ENCODE assay signal across 8 cellular contexts in genomic region chr7:36440880-36441279, GRCh38. TPM values are rescaled to one million over a fixed set of nuclear protein-coding genes. Genes with fewer than 3 reads are reported as not detected.
DNase-seq lines count a peak whose midpoint lies in the region; ATAC-seq and TF ChIP-seq lines count a peak whose summit lies in the region.

No MANE protein-coding gene starts in this region.

- no peak overlapping the region for H4K91ac ChIP-seq in H9 (ENCODE audit: insufficient read length, low read depth, low read length)

- H3K79me1 ChIP-seq in H9 (ENCODE audit: insufficient read depth, low read depth, low read length, poor library complexity, severe bottlenecking): no peaks in the 10 kb centered on the region

- H2BK120ac ChIP-seq in H9 (ENCODE audit: low read depth, low read length, poor library complexity, severe bottlenecking): no peak overlapping the region

- no peaks in the 10 kb centered on the region for H3K27me3 Mint-ChIP-seq in H9 (ENCODE audit: low read depth)

- H3K4me3 Mint-ChIP-seq in H9: no peak overlapping the region

- H2AK5ac ChIP-seq in H9 (ENCODE audit: insufficient read length, low read length): no peak overlapping the region

- no peak overlapping the region for H2BK12ac ChIP-seq in H9 (ENCODE audit: insufficient read length, low read depth, low read length)

- H3K36me3 Mint-ChIP-seq in H9 (ENCODE audit: insufficient read depth in 1 of 3, low read depth in 3 of 3): peaks cover 10 to 22% (median 22%) of the 10 kb centered on the region in 3 experiments

- H3K27ac ChIP-seq in H9 (ENCODE audit: insufficient read length, low read depth, low read length) (no peak overlapping the region), RWPE1 (no peak overlapping the region)

- ATAC-seq in GM19395 (IDR thresholded peaks at IDR 0.05; ENCODE audit: unreplicated experiment) (no peak), GM19452 (IDR thresholded peaks at IDR 0.05; ENCODE audit: unreplicated experiment) (no peak)

- no peaks in the 10 kb centered on the region for H3K27me3 ChIP-seq in H9 (ENCODE audit: insufficient read depth, low read length)

- H3K9me3 Mint-ChIP-seq in H9: no peaks in the 10 kb centered on the region

- H2BK20ac ChIP-seq in H9 (ENCODE audit: low read depth, low read length, poor library complexity, severe bottlenecking): no peak overlapping the region

- H3K9me3 ChIP-seq in H9 (ENCODE audit: control insufficient read depth, low read depth, low read length): no peaks in the 10 kb centered on the region

- H3K9ac ChIP-seq in H9 (ENCODE audit: extremely low read depth, insufficient read length, low read length): no peak overlapping the region

- CTCF ChIA-PET in RWPE1 (lab: Yijun Ruan, JAX): interaction anchor here (0.5 to 1.7 kb wide), 12 partner anchors 9 to 1838 kb away, joined by 3 to 6 read pairs (median 4); no protein-coding TSS in a partner anchor

- no peak overlapping the region for H3K4me2 ChIP-seq in H9 (ENCODE audit: insufficient read depth, insufficient read length, low read length)

- H4K8ac ChIP-seq in H9 (replicated peaks; ENCODE audit: insufficient read length, low read depth, low read length): no peak overlapping the region

- H3T11ph ChIP-seq in H9 (ENCODE audit: low read length): no peak overlapping the region

- no peak overlapping the region for H3K18ac ChIP-seq in H9 (ENCODE audit: insufficient read length, low read depth, low read length)

- no peaks in the 10 kb centered on the region for H3K23me2 ChIP-seq in H9 (ENCODE audit: insufficient read length, low read depth, low read length, poor library complexity, severe bottlenecking)

- H2BK5ac ChIP-seq in H9 (ENCODE audit: insufficient read length, low read length): no peak overlapping the region

- no peak overlapping the region for H3K56ac ChIP-seq in H9 (ENCODE audit: insufficient read length, low read depth, low read length)

- H3K23ac ChIP-seq in H9 (ENCODE audit: insufficient read length, low read depth, low read length): no peak overlapping the region

- DNase-seq in AG09319 (ENCODE audit: extremely low read depth, low read depth) (peak; percentile 5), H9 (no peak), RWPE1 (ENCODE audit: low spot score) (peak; percentile 26), iPS-NIHi11 (ENCODE audit: low spot score) (peak; percentile 54), midbrain (lab: John Stamatoyannopoulos, UW) (no peak)
- DNase-seq in stimulated activated CD4-positive, alpha-beta T cell treated with anti-CD3 and anti-CD28 coated beads, Interleukin-4, amount 100 ng/mL, for 24 hours: no peak

- no peak overlapping the region for H3K27ac Mint-ChIP-seq in H9

- no CpG with 5 or more reads among the region's 3 CpGs for WGBS in H9 (ENCODE audit: extremely low coverage, insufficient read length, low lambda C conversion rate)

- H2BK15ac ChIP-seq in H9 (ENCODE audit: low read depth, low read length): no peak overlapping the region

- no peaks in the 10 kb centered on the region for H3K4me1 Mint-ChIP-seq in H9

- H3K4ac ChIP-seq in H9 (ENCODE audit: low read depth, low read length): no peak overlapping the region

- H3K14ac ChIP-seq in H9 (ENCODE audit: insufficient read depth, low read length): no peak overlapping the region

- TF ChIP-seq CTCF in AG09319 (IDR thresholded peaks at IDR 0.05; ENCODE audit: low read depth, low read length): peak; percentile 45
- TF ChIP-seq CTCF in H9 (conservative IDR thresholded peaks at IDR 0.05): peak; percentile 63
- peak; percentile 56 for TF ChIP-seq CTCF in RWPE1 (conservative IDR thresholded peaks at IDR 0.05; ENCODE audit: low read depth)

- no peak overlapping the region for H4K5ac ChIP-seq in H9 (ENCODE audit: insufficient read length, low read depth, low read length)

- no peaks in the 10 kb centered on the region; the same call in 1 of the 2 replicates for H3K4me1 ChIP-seq in H9 (ENCODE audit: insufficient read depth, low read length)

- no peaks in the 10 kb centered on the region for H4K20me1 ChIP-seq in H9 (ENCODE audit: control insufficient read depth, insufficient read depth, insufficient read length)

- H2AFZ ChIP-seq in H9 (ENCODE audit: low read length): no peak overlapping the region

- H3K79me2 ChIP-seq in H9 (ENCODE audit: insufficient read depth, low read length): no peaks in the 10 kb centered on the region

- POLR2A ChIA-PET in RWPE1 (lab: Yijun Ruan, JAX; ENCODE audit: low non-redundant PET): no interaction called here

RNA-seq across cellular contexts. Expression of gene ANLN, which starts 51.2 kb away (rescaled TPM):
- 78.9 and 84.7 TPM in 2 replicates for total RNA-seq in H9 (2021)

Comparison
In these comparisons a context has a peak if more than half of its experiments do, and no peak if none do; other contexts are left out.
1. DNase-seq: peak in AG09319 (single experiment), RWPE1 (single experiment) and iPS-NIHi11 (single experiment); none in H9 (single experiment), midbrain (single experiment) and stimulated activated CD4-positive, alpha-beta T cell treated with anti-CD3 and anti-CD28 coated beads, Interleukin-4, amount 100 ng/mL, for 24 hours (single experiment).
2. Peak in every context shown above with its lines, with median percentiles within 50 percentile points of each other: CTCF ChIP-seq.